In genomic region chr22:39314251-39314971, GRCh38 we compare ENCODE assay signal across 9 cellular contexts. TPM values are rescaled to one million over a fixed set of nuclear protein-coding genes. Genes with fewer than 3 reads are reported as not detected.
DNase-seq lines count a peak whose midpoint lies in the region; ATAC-seq, FAIRE-seq and TF ChIP-seq lines count a peak whose summit lies in the region.
"Had no signal": no experiment of that assay in that cellular context is flagged by ENCODE, and none has a peak within 500 bp of the region (broad histone marks: within the 10 kb centered on the region; RNA-seq: fewer than 3 reads in every experiment).

No MANE protein-coding gene starts in this region.

- H3K4me3 Mint-ChIP-seq in osteocyte (ENCODE audit: unreplicated experiment), result no peak overlapping the region

- H3K9me3 ChIP-seq in upper lobe of left lung, result no peaks in the 10 kb centered on the region

- peak; percentile 50 for FAIRE-seq in bronchial epithelial cell (lab: Jason Lieb, UNC)
- FAIRE-seq: GM18507 had no signal

- H3K4me3 ChIP-seq in bronchial epithelial cell (ENCODE audit: low read depth, low read length), result no peak overlapping the region
- H3K4me3 ChIP-seq in upper lobe of left lung, result peak overlapping the region in 1 of 4 donors; percentile 6

- H3K36me3 Mint-ChIP-seq in osteocyte (ENCODE audit: unreplicated experiment), result peaks cover 63% of the 10 kb centered on the region

- WGBS in upper lobe of left lung, 2 donors, result 84 to 90% methylated on average over 12 to 14 of the region's 14 CpGs

- TF ChIP-seq CTCF in bronchial epithelial cell (IDR thresholded peaks at IDR 0.05; ENCODE audit: insufficient read depth, low read length, severe bottlenecking) (peak; percentile 14), osteocyte (IDR thresholded peaks at IDR 0.05) (peak; percentile 11), upper lobe of left lung (IDR thresholded peaks at IDR 0.05) (no peak)

- H3K36me3 ChIP-seq in bronchial epithelial cell (ENCODE audit: control insufficient read depth, insufficient read depth, low read length) (peaks cover 56% of the 10 kb centered on the region), upper lobe of left lung (peaks cover 51 to 68% (median 65%) of the 10 kb centered on the region in 4 donors)

- H3K27me3 Mint-ChIP-seq in osteocyte (ENCODE audit: unreplicated experiment), result no peaks in the 10 kb centered on the region

- peak overlapping the region in 2 of 4 donors; percentile 18 to 30 for H3K27ac ChIP-seq in upper lobe of left lung

- H3K4me1 ChIP-seq in upper lobe of left lung, result peaks cover 37 to 58% (median 48%) of the 10 kb centered on the region in 4 donors

- TF ChIP-seq EP300 in upper lobe of left lung (IDR thresholded peaks at IDR 0.05), result no peak

- H3K9me3 Mint-ChIP-seq in osteocyte (ENCODE audit: unreplicated experiment), result no peaks in the 10 kb centered on the region

- H3K27ac Mint-ChIP-seq in osteocyte (ENCODE audit: unreplicated experiment), result peak overlapping the region; percentile 27

- peaks cover 75% of the 10 kb centered on the region for H3K4me1 Mint-ChIP-seq in osteocyte (ENCODE audit: unreplicated experiment)

- no peaks in the 10 kb centered on the region for H3K27me3 ChIP-seq in bronchial epithelial cell (ENCODE audit: control insufficient read depth, insufficient read depth, low read length)
- no peaks in the 10 kb centered on the region for H3K27me3 ChIP-seq in upper lobe of left lung

- no peak for TF ChIP-seq POLR2A in upper lobe of left lung (IDR thresholded peaks at IDR 0.05)

- ATAC-seq in upper lobe of left lung (ENCODE audit: low FRiP score in 2 of 2) (no peak), HG02885 (IDR thresholded peaks at IDR 0.05; ENCODE audit: poor library complexity, unreplicated experiment) (no peak), GM19328 (IDR thresholded peaks at IDR 0.05; ENCODE audit: unreplicated experiment) (no peak)

- DNase-seq in EL (peak; percentile 42), NAMALWA (ENCODE audit: low spot score) (peak; percentile 54), bronchial epithelial cell (ENCODE audit: low read depth) (no peak), osteocyte (ENCODE audit: extremely low spot score, unreplicated experiment) (no peak), upper lobe of left lung (no peak)
- no peak for DNase-seq in activated effector memory CD4-positive, alpha-beta T cell treated with anti-CD3 and anti-CD28 coated beads, Interleukin-2, amount 50 U/mL, for 16 hours

RNA-seq across cellular contexts. Expression of gene RPL3, which starts 5.0 kb away (rescaled TPM):
- total RNA-seq in bronchial epithelial cell (5,727 and 8,485 TPM in 2 replicates), osteocyte (1,770 and 1,792 TPM in 2 replicates), upper lobe of left lung (1,000 to 10,000 TPM; 1,194 to 1,833 (median 1,624) TPM)

RNA-seq across cellular contexts. Expression of gene SYNGR1, which starts 35.4 kb away (rescaled TPM):
- total RNA-seq in bronchial epithelial cell (0.26 and 2.0 TPM in 2 replicates), osteocyte (24.0 and 26.6 TPM in 2 replicates), upper lobe of left lung (10 to 100 TPM in 1 of 6 donors, 1 to 10 TPM in 5; 2.0 to 14.6 (median 5.3) TPM)

Comparison
In these comparisons a context has a peak if more than half of its experiments do, and no peak if none do; other contexts are left out.
1. DNase-seq: peak in EL (single experiment) and NAMALWA (single experiment); none in bronchial epithelial cell (single experiment), osteocyte (single experiment), upper lobe of left lung (0 of 2) and activated effector memory CD4-positive, alpha-beta T cell treated with anti-CD3 and anti-CD28 coated beads, Interleukin-2, amount 50 U/mL, for 16 hours (single experiment).
2. CTCF ChIP-seq: peak in bronchial epithelial cell (single experiment) and osteocyte (single experiment); none in upper lobe of left lung (0 of 6).